Comparison of ENCODE assay signal across 20 cellular contexts in the genomic region with DNA sequence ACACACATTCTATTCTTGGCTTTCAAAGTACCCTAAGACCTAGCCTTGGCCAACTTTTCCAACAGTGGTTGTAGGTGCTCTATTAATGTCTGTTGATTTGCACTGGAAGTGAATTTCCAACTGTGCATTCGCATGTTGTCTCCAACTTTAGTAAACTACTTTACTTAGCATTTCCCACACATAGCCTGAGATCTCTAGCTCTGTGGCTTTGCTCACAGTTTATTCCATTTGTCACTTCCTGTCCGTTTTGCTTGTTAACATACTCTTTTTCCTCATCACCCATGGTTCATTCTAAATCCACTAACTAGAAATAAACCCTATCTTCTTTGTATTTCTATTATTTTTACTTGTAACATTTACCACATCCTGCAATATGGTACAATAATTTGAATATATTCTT.
DNase-seq lines count a peak whose midpoint lies in the region; ATAC-seq, FAIRE-seq and TF ChIP-seq lines count a peak whose summit lies in the region.
"Had no signal": no experiment of that assay in that cellular context is flagged by ENCODE, and none has a peak within 500 bp of the region (broad histone marks: within the 10 kb centered on the region; RNA-seq: fewer than 3 reads in every experiment).

No MANE protein-coding gene starts in this region.

- no peak overlapping the region for H3K27ac Mint-ChIP-seq in effector memory CD8-positive, alpha-beta T cell
- H3K27ac Mint-ChIP-seq: activated naive CD4-positive, alpha-beta T cell treated with anti-CD3 and anti-CD28 coated beads, Interleukin-2, amount 50 U/mL, for 24 hours had no signal

- no peaks in the 10 kb centered on the region for H3F3A ChIP-seq in SK-N-SH (replicated peaks; ENCODE audit: insufficient read depth)

- no peaks in the 10 kb centered on the region for H3K79me2 ChIP-seq in SK-N-SH (ENCODE audit: insufficient read depth)

- POLR2A ChIA-PET in SK-N-SH (lab: Yijun Ruan, JAX) = no interaction called here

- no peak for TF ChIP-seq EP300 in SK-N-SH (IDR thresholded peaks at IDR 0.05; ENCODE audit: borderline replicate concordance in 1 of 2, low read depth in 1 of 2, low read length in 1 of 2)

- no peak overlapping the region for H3K4me3 Mint-ChIP-seq in effector memory CD8-positive, alpha-beta T cell
- H3K4me3 Mint-ChIP-seq: activated naive CD4-positive, alpha-beta T cell treated with anti-CD3 and anti-CD28 coated beads, Interleukin-2, amount 50 U/mL, for 24 hours had no signal

- no peak for TF ChIP-seq CTCF in choroid plexus epithelial cell (conservative IDR thresholded peaks at IDR 0.05; ENCODE audit: low read depth, low read length)
- no peak for TF ChIP-seq CTCF in SK-N-SH (IDR thresholded peaks at IDR 0.05)

- peaks cover 4 to 14% of the 10 kb centered on the region in 2 donors for H3K27me3 Mint-ChIP-seq in effector memory CD8-positive, alpha-beta T cell

- H3K36me3 Mint-ChIP-seq in effector memory CD8-positive, alpha-beta T cell (ENCODE audit: insufficient read depth) = no peaks in the 10 kb centered on the region
- H3K36me3 Mint-ChIP-seq: activated naive CD4-positive, alpha-beta T cell treated with anti-CD3 and anti-CD28 coated beads, Interleukin-2, amount 50 U/mL, for 24 hours had no signal

- no peak overlapping the region for H2AFZ ChIP-seq in SK-N-SH (ENCODE audit: low read depth)

- no peaks in the 10 kb centered on the region for H4K20me1 ChIP-seq in BLaER1
- H4K20me1 ChIP-seq in SK-N-SH (ENCODE audit: insufficient read depth) = no peaks in the 10 kb centered on the region

- H3K27ac ChIP-seq in BLaER1 (0 out of 2 replicates have a peak overlapping the region, but pooled peaks have one; percentile 1), SK-N-SH (ENCODE audit: low read depth in 2 of 2, low read length in 1 of 2) (no peak overlapping the region), small intestine (ENCODE audit: low read depth in 1 of 2, low read length in 1 of 2) (no peak overlapping the region)
- H3K27ac ChIP-seq: neutrophil, right atrium auricular region, suprapubic skin had no signal

- no peak for TF ChIP-seq RAD21 in SK-N-SH (IDR thresholded peaks at IDR 0.05; ENCODE audit: low read length)

- peak overlapping the region; percentile 50 for H3K4me2 ChIP-seq in BLaER1
- no peak overlapping the region for H3K4me2 ChIP-seq in SK-N-SH

- WGBS in SK-N-SH (ENCODE audit: low lambda C conversion rate) = 79% methylated on average over 2 of the region's 2 CpGs
- WGBS in small intestine, 3 donors = 61 to 72% (median 63%) methylated on average over 2 of the region's 2 CpGs

- H3K4me1 ChIP-seq in BLaER1 (peaks cover 27% of the 10 kb centered on the region), SK-N-SH (ENCODE audit: control insufficient read depth in 1 of 2, insufficient read depth in 2 of 2, low read depth in 1 of 2, low read length in 1 of 2) (peaks cover 0 to 6% of the 10 kb centered on the region in 2 experiments; a peak in 1 of 4 replicates), small intestine (ENCODE audit: control insufficient read depth in 2 of 2, insufficient read depth in 1 of 2, low read depth in 1 of 2, low read length in 1 of 2) (no peaks in the 10 kb centered on the region)
- H3K4me1 ChIP-seq: suprapubic skin had no signal

- H3K9ac ChIP-seq in BLaER1 = no peak overlapping the region
- H3K9ac ChIP-seq in SK-N-SH = no peak overlapping the region

- H3K4me1 Mint-ChIP-seq in effector memory CD8-positive, alpha-beta T cell (ENCODE audit: low read depth in 2 of 2) = no peaks in the 10 kb centered on the region
- H3K4me1 Mint-ChIP-seq: activated naive CD4-positive, alpha-beta T cell treated with anti-CD3 and anti-CD28 coated beads, Interleukin-2, amount 50 U/mL, for 24 hours had no signal

- H3K4me3 ChIP-seq in BLaER1 (no peak overlapping the region), choroid plexus epithelial cell (ENCODE audit: low read depth, low read length) (no peak overlapping the region), SK-N-SH (ENCODE audit: low read depth in 2 of 2, low read length in 1 of 2) (no peak overlapping the region), small intestine (ENCODE audit: low read depth in 1 of 2, low read length in 2 of 2) (no peak overlapping the region)
- H3K4me3 ChIP-seq: mucosa of descending colon, right atrium auricular region, suprapubic skin had no signal

- CTCF ChIA-PET in SK-N-SH (lab: Yijun Ruan, JAX) = no interaction called here

- H3K9me3 Mint-ChIP-seq in effector memory CD8-positive, alpha-beta T cell = no peaks in the 10 kb centered on the region
- H3K9me3 Mint-ChIP-seq: activated naive CD4-positive, alpha-beta T cell treated with anti-CD3 and anti-CD28 coated beads, Interleukin-2, amount 50 U/mL, for 24 hours had no signal

- H3K9me3 ChIP-seq in BLaER1 = no peaks in the 10 kb centered on the region
- H3K9me3 ChIP-seq in SK-N-SH = no peaks in the 10 kb centered on the region
- H3K9me3 ChIP-seq in small intestine (ENCODE audit: control insufficient read depth, low read depth) = no peaks in the 10 kb centered on the region
- H3K9me3 ChIP-seq: mucosa of descending colon, neutrophil, right atrium auricular region, suprapubic skin had no signal

- no peak for ATAC-seq in effector memory CD8-positive, alpha-beta T cell (replicated peaks)
- ATAC-seq: left cardiac atrium, mucosa of descending colon had no signal

- DNase-seq in HCEC 1CT (peak; percentile 64), OCI-M1 (lab: John Stamatoyannopoulos, UW) (peak; percentile 20), choroid plexus epithelial cell (ENCODE audit: low read depth) (peak; percentile 49), SK-N-SH (no peak), small intestine (no peak), NCI-H1930 (lab: John Stamatoyannopoulos, UW) (no peak)
- DNase-seq in effector memory CD8-positive, alpha-beta T cell = no peak
- DNase-seq: GOT3; left cardiac atrium; MM.1S; mucosa of descending colon; NCI-H2107; RPMI8226; stimulated activated CD4-positive, alpha-beta T cell treated with anti-CD3 and anti-CD28 coated beads, Interleukin-2, amount 100 ng/mL, for 24 hours had no signal

- no peaks in the 10 kb centered on the region for H3K27me3 ChIP-seq in BLaER1
- no peaks in the 10 kb centered on the region for H3K27me3 ChIP-seq in SK-N-SH (ENCODE audit: insufficient read depth)
- H3K27me3 ChIP-seq in small intestine (ENCODE audit: control insufficient read depth in 2 of 2, insufficient read depth in 2 of 2, low read length in 2 of 2) = no peaks in the 10 kb centered on the region
- H3K27me3 ChIP-seq: neutrophil, right atrium auricular region, suprapubic skin had no signal

- no peaks in the 10 kb centered on the region for H3K9me2 ChIP-seq in SK-N-SH

- no peak for FAIRE-seq in small intestine (lab: Jason Lieb, UNC)
- FAIRE-seq: bronchial epithelial cell had no signal

- H3K36me3 ChIP-seq in BLaER1 (no peaks in the 10 kb centered on the region), SK-N-SH (replicated peaks in 1 of 2; ENCODE audit: control insufficient read depth in 1 of 2, insufficient read depth in 2 of 2, low read length in 1 of 2) (no peaks in the 10 kb centered on the region), small intestine (ENCODE audit: control insufficient read depth in 2 of 2, insufficient read depth in 2 of 2, low read length in 2 of 2) (no peaks in the 10 kb centered on the region)
- H3K36me3 ChIP-seq: neutrophil, right atrium auricular region, suprapubic skin had no signal

TF ChIP-seq in SK-N-SH, 30 proteins besides CTCF, POLR2A, EP300 and RAD21:
- TF ChIP-seq RFX5 (IDR thresholded peaks at IDR 0.05; ENCODE audit: low read length) (no peak), NRF1 (IDR thresholded peaks at IDR 0.05; ENCODE audit: low read depth, low read length) (no peak), USF2 (IDR thresholded peaks at IDR 0.05; ENCODE audit: borderline replicate concordance, low read depth, low read length) (no peak)

Comparison
In these comparisons a context has a peak if more than half of its experiments do, and no peak if none do; other contexts are left out.
1. DNase-seq: peak in HCEC 1CT (single experiment), OCI-M1 (single experiment) and choroid plexus epithelial cell (single experiment); none in SK-N-SH (single experiment), small intestine (single experiment), effector memory CD8-positive, alpha-beta T cell (0 of 3) and NCI-H1930 (0 of 2).